8 cellular contexts compared by ENCODE assay signal in genomic region chr1:220527279-220528048, GRCh38. TPM values are rescaled to one million over a fixed set of nuclear protein-coding genes. Genes with fewer than 3 reads are reported as not detected.
DNase-seq lines count a peak whose midpoint lies in the region; ATAC-seq, FAIRE-seq and TF ChIP-seq lines count a peak whose summit lies in the region.

No MANE protein-coding gene starts in this region.

- H3K36me3 ChIP-seq in H7 (replicated peaks; ENCODE audit: control insufficient read depth, insufficient read depth, low read length): no peaks in the 10 kb centered on the region
- no peaks in the 10 kb centered on the region for H3K36me3 ChIP-seq in SJSA1

- H3K4me3 ChIP-seq in H7 (ENCODE audit: insufficient read depth, low read depth, low read length) (peak overlapping the region; percentile 97), SJSA1 (peak overlapping the region; percentile 44)

- peaks cover 7% of the 10 kb centered on the region for H3K27me3 ChIP-seq in H7 (ENCODE audit: control insufficient read depth, insufficient read depth, low read length)
- peaks cover 72% of the 10 kb centered on the region for H3K27me3 ChIP-seq in SJSA1 (replicated peaks)

- H3K9me3 Mint-ChIP-seq in endothelial cell (ENCODE audit: unreplicated experiment) (no peaks in the 10 kb centered on the region), mesothelial cell of epicardium (no peaks in the 10 kb centered on the region), type B pancreatic cell (no peaks in the 10 kb centered on the region)

- no peaks in the 10 kb centered on the region for H3K9me3 ChIP-seq in SJSA1 (replicated peaks)

- TF ChIP-seq CTCF in endothelial cell (IDR thresholded peaks at IDR 0.05; ENCODE audit: unreplicated experiment): no peak
- no peak for TF ChIP-seq CTCF in mesothelial cell of epicardium (IDR thresholded peaks at IDR 0.05; ENCODE audit: unreplicated experiment)
- peak; percentile 8 for TF ChIP-seq CTCF in type B pancreatic cell (conservative IDR thresholded peaks at IDR 0.05)

- H3K4me1 ChIP-seq in SJSA1 (replicated peaks): peaks cover 19% of the 10 kb centered on the region

- ATAC-seq in GM18861 (IDR thresholded peaks at IDR 0.05; ENCODE audit: unreplicated experiment): no peak

- no peak for TF ChIP-seq POLR2A in GM12891 (IDR thresholded peaks at IDR 0.05; ENCODE audit: low read depth, low read length)

- peak overlapping the region; percentile 100 for H3K4me3 Mint-ChIP-seq in endothelial cell (ENCODE audit: unreplicated experiment)
- H3K4me3 Mint-ChIP-seq in mesothelial cell of epicardium: peak overlapping the region; percentile 92
- H3K4me3 Mint-ChIP-seq in type B pancreatic cell: peak overlapping the region; percentile 97

- H3K27ac Mint-ChIP-seq in endothelial cell (ENCODE audit: unreplicated experiment): peak overlapping the region; percentile 97
- H3K27ac Mint-ChIP-seq in mesothelial cell of epicardium: peak overlapping the region; percentile 95
- peak overlapping the region; percentile 94 for H3K27ac Mint-ChIP-seq in type B pancreatic cell

- no peak overlapping the region for H3K27ac ChIP-seq in SJSA1

- H3K4me1 Mint-ChIP-seq in endothelial cell (ENCODE audit: unreplicated experiment): peaks cover 22% of the 10 kb centered on the region
- peaks cover 31% of the 10 kb centered on the region for H3K4me1 Mint-ChIP-seq in mesothelial cell of epicardium
- H3K4me1 Mint-ChIP-seq in type B pancreatic cell (ENCODE audit: unreplicated experiment): peaks cover 26% of the 10 kb centered on the region

- no peak for FAIRE-seq in GM12891 (lab: Jason Lieb, UNC)

- peaks cover 6% of the 10 kb centered on the region for H3K36me3 Mint-ChIP-seq in endothelial cell (ENCODE audit: low read depth, unreplicated experiment)
- H3K36me3 Mint-ChIP-seq in mesothelial cell of epicardium: no peaks in the 10 kb centered on the region
- H3K36me3 Mint-ChIP-seq in type B pancreatic cell: peaks cover 4% of the 10 kb centered on the region

- DNase-seq in DMS53 (lab: John Stamatoyannopoulos, UW): peak; percentile 84
- peak; percentile 32 for DNase-seq in H7
- DNase-seq in SJSA1 (ENCODE audit: low read depth in 1 of 2, low spot score in 2 of 2): no peak
- peak; percentile 22 for DNase-seq in endothelial cell (ENCODE audit: low spot score)
- DNase-seq in mesothelial cell of epicardium (ENCODE audit: low spot score in 2 of 2, unreplicated experiment in 2 of 2): no peak
- DNase-seq in type B pancreatic cell (ENCODE audit: extremely low spot score, unreplicated experiment): no peak
- no peak for DNase-seq in GM12891 (ENCODE audit: insufficient read length, low spot score)

- peaks cover 14% of the 10 kb centered on the region for H3K27me3 Mint-ChIP-seq in endothelial cell (ENCODE audit: unreplicated experiment)
- peaks cover 1% of the 10 kb centered on the region for H3K27me3 Mint-ChIP-seq in mesothelial cell of epicardium (ENCODE audit: low read depth)
- H3K27me3 Mint-ChIP-seq in type B pancreatic cell: peaks cover 27% of the 10 kb centered on the region

TF ChIP-seq in GM12891, 5 proteins besides CTCF, POLR2A, EP300 and RAD21:
- no peak for TF ChIP-seq SPI1 (IDR thresholded peaks at IDR 0.05; ENCODE audit: low read depth, low read length)
- TF ChIP-seq POLR2AphosphoS5 (IDR thresholded peaks at IDR 0.05; ENCODE audit: low read depth, low read length): no peak
- no peak for TF ChIP-seq TAF1 (IDR thresholded peaks at IDR 0.05; ENCODE audit: low read depth, low read length)
- no peak for TF ChIP-seq PAX5 (IDR thresholded peaks at IDR 0.05; ENCODE audit: insufficient read depth, low read length, severe bottlenecking)
- TF ChIP-seq POU2F2 (IDR thresholded peaks at IDR 0.05; ENCODE audit: low read depth, low read length): no peak

RNA-seq across cellular contexts. Expression of gene MARK1, which starts 0.5 kb away (rescaled TPM):
- 13.9 and 16.3 TPM in 2 replicates for total RNA-seq in H7 (2014; rRNA removed; shearing (Covaris generic))
- 0.08 TPM in 1 of 2 replicates, not detected in the other for total RNA-seq in SJSA1 (2014; rRNA removed; shearing (Covaris generic))
- 12.5 TPM for total RNA-seq in endothelial cell (ENCODE audit: unreplicated experiment)
- 10.4 to 15.1 TPM (median 11.8 TPM) in 3 replicates for total RNA-seq in mesothelial cell of epicardium
- 10.6 and 14.3 TPM in 2 replicates for total RNA-seq in type B pancreatic cell (ENCODE audit: low replicate concordance)
- polyA plus RNA-seq in GM12891 (2012; ENCODE audit: low read depth, missing spikeins): not detected

Comparison
In these comparisons a context has a peak if more than half of its experiments do, and no peak if none do; other contexts are left out.
1. DNase-seq: peak in DMS53 (single experiment), H7 (single experiment) and endothelial cell (single experiment); none in SJSA1 (0 of 2), mesothelial cell of epicardium (0 of 2), type B pancreatic cell (single experiment) and GM12891 (single experiment).
2. RNA of gene MARK1, which starts 0.5 kb away (total RNA-seq): 10.6 to 14.3 TPM in type B pancreatic cell, 13.9 to 16.3 TPM in H7, 12.5 TPM in endothelial cell (single experiment) and 10.4 to 15.1 TPM in mesothelial cell of epicardium; 0.08 TPM in SJSA1; every median in the first group is over 10 times any median in the second.
3. Peak in every context shown above with its lines, with median percentiles within 50 percentile points of each other: H3K27ac Mint-ChIP-seq and H3K4me3 Mint-ChIP-seq.